ENCODE assay signal across 8 cellular contexts in the genomic region with DNA sequence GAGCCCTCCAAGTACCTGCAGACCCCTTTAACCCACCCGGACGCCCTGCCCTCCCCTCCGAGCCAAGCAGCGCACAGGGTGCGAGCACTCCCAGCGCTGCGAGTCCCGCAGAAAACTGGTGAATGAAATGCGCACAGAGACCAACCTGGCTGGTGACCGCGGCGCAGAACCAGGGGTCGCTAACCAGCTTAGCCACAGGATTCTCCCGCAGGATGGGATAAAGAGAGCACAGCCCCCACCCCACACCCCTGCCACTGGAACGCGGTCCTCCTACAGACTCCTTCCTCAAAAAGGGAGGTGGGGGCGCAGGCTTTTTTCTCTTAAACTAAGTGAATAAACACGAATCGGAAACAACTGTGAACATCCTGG. TPM values are rescaled to one million over a fixed set of nuclear protein-coding genes. Genes with fewer than 3 reads are reported as not detected.
DNase-seq lines count a peak whose midpoint lies in the region; ATAC-seq and TF ChIP-seq lines count a peak whose summit lies in the region.

No MANE protein-coding gene starts in this region.

- TF ChIP-seq CTCF in Caco-2 (IDR thresholded peaks at IDR 0.05; ENCODE audit: insufficient read depth in 1 of 2, low read depth in 1 of 2, low read length in 1 of 2, severe bottlenecking in 1 of 2, unreplicated experiment in 1 of 2) (peak in 1 of 2 experiments; percentile 13), cardiac muscle cell (IDR thresholded peaks at IDR 0.05; ENCODE audit: low read depth, low read length) (no peak)

- H3K36me3 ChIP-seq in Caco-2 (ENCODE audit: control insufficient read depth, insufficient read depth, low read length): no peaks in the 10 kb centered on the region; the same call in 1 of the 2 replicates
- no peaks in the 10 kb centered on the region for H3K36me3 ChIP-seq in cardiac muscle cell

- H3K27me3 ChIP-seq in Caco-2 (replicated peaks; ENCODE audit: control insufficient read depth, insufficient read depth, low read length) (no peaks in the 10 kb centered on the region), cardiac muscle cell (no peaks in the 10 kb centered on the region)

- H3K27ac ChIP-seq in cardiac muscle cell: no peak overlapping the region

- no peaks in the 10 kb centered on the region for H3K27me3 Mint-ChIP-seq in Caco-2 (ENCODE audit: insufficient read depth, unreplicated experiment)

- H3K9me3 Mint-ChIP-seq in Caco-2 (ENCODE audit: unreplicated experiment): no peaks in the 10 kb centered on the region

- peak; percentile 41 to 45 for DNase-seq in Caco-2
- peak; percentile 52 for DNase-seq in NAMALWA (ENCODE audit: low spot score)
- DNase-seq in activated gamma-delta T cell treated with Interleukin-2 at 50 U/mL for 16 hours: peak; percentile 12
- DNase-seq in cardiac muscle cell (ENCODE audit: low read depth in 1 of 2, low spot score in 1 of 2): peak in 1 of 2 donors; percentile 59
- peak in 7 of 10 donors; percentile 10 to 82 (median 16) for DNase-seq in posterior cingulate gyrus

- H3K9me3 ChIP-seq in Caco-2 (no peaks in the 10 kb centered on the region), cardiac muscle cell (ENCODE audit: low read depth) (no peaks in the 10 kb centered on the region)

- intact Hi-C loops in Caco-2 (cut with micrococcal nuclease; ENCODE audit: unreplicated experiment): loop anchor here (1.0 to 10.0 kb wide), 5 partner anchors 45 to 395 kb away; partner anchors contain the start of gene DUSP6
- intact Hi-C loops in posterior cingulate gyrus (cut with DNase I): loop anchor here (5.0 kb wide), 2 partner anchors 160 to 235 kb away; no protein-coding TSS in a partner anchor

- H3K4me1 Mint-ChIP-seq in Caco-2 (ENCODE audit: low read depth, unreplicated experiment): peaks cover 24% of the 10 kb centered on the region

- peak overlapping the region; percentile 77 for H3K27ac Mint-ChIP-seq in Caco-2 (ENCODE audit: unreplicated experiment)

- H3K36me3 Mint-ChIP-seq in Caco-2 (ENCODE audit: insufficient read depth, unreplicated experiment): peaks cover 15% of the 10 kb centered on the region

- no TSS peak for BruUV-seq in Caco-2 (replicated peaks; lab: Mats Ljungman, UMichigan)

- no peak for ATAC-seq in GM19023 (IDR thresholded peaks at IDR 0.05; ENCODE audit: unreplicated experiment)
- no peak for ATAC-seq in esophagus mucosa
- no peak for ATAC-seq in GM18870 (IDR thresholded peaks at IDR 0.05; ENCODE audit: unreplicated experiment)

- peak overlapping the region; percentile 79 for H3K4me3 Mint-ChIP-seq in Caco-2 (ENCODE audit: unreplicated experiment)

- H3K4me3 ChIP-seq in Caco-2 (ENCODE audit: low read depth, low read length) (peak overlapping the region; percentile 98), cardiac muscle cell (peak overlapping the region; percentile 96)

- peaks cover 22% of the 10 kb centered on the region for H3K4me1 ChIP-seq in Caco-2
- H3K4me1 ChIP-seq in cardiac muscle cell (ENCODE audit: low read depth): no peaks in the 10 kb centered on the region

- POLR2A ChIA-PET in Caco-2 (lab: Charles Lee): no interaction called here

- CTCF ChIA-PET in Caco-2 (lab: Charles Lee): no interaction called here

RNA-seq across cellular contexts. Expression of gene ATP2B1, which starts 1.0 kb away (rescaled TPM):
- total RNA-seq in Caco-2 (2022) (97.7 and 107 TPM in 2 replicates), cardiac muscle cell (14.1 and 29.0 TPM in 2 replicates), esophagus mucosa (13.9 TPM)
- polyA plus RNA-seq in cardiac muscle cell: 39.5 and 41.5 TPM in 2 replicates
